Comparison of ENCODE assay signal across 7 cellular contexts in genomic region chr18:59957957-59958356, GRCh38. TPM values are rescaled to one million over a fixed set of nuclear protein-coding genes. Genes with fewer than 3 reads are reported as not detected.
DNase-seq lines count a peak whose midpoint lies in the region; ATAC-seq and TF ChIP-seq lines count a peak whose summit lies in the region.

No MANE protein-coding gene starts in this region.

- H3K4me1 ChIP-seq in thymus (ENCODE audit: control insufficient read depth, insufficient read depth, low read length) = peaks cover 26% of the 10 kb centered on the region

- ATAC-seq in GM18511 (IDR thresholded peaks at IDR 0.05; ENCODE audit: unreplicated experiment) (peak; percentile 56), HG03354 (IDR thresholded peaks at IDR 0.05; ENCODE audit: poor library complexity, severe bottlenecking, unreplicated experiment) (peak; percentile 35)

- peak overlapping the region; percentile 32 for H3K27ac ChIP-seq in thymus (ENCODE audit: low read depth)

- H3K9me3 ChIP-seq in thymus (ENCODE audit: control insufficient read depth) = no peaks in the 10 kb centered on the region

- DNase-seq in NCI-H510A (lab: John Stamatoyannopoulos, UW) = peak; percentile 96
- DNase-seq in cerebellum (ENCODE audit: low spot score) = peak; percentile 20
- DNase-seq in GM10266 (ENCODE audit: extremely low spot score) = no peak
- DNase-seq in medulla oblongata (ENCODE audit: extremely low spot score) = no peak

- 3% methylated on average over 2 of the region's 2 CpGs for WGBS in thymus

- no peak overlapping the region for H3K4me3 ChIP-seq in thymus (ENCODE audit: low read length)

- no peaks in the 10 kb centered on the region for H3K27me3 ChIP-seq in thymus (ENCODE audit: control insufficient read depth, insufficient read depth)

- no peak for TF ChIP-seq CTCF in GM10266 (IDR thresholded peaks at IDR 0.05; ENCODE audit: control insufficient read depth, insufficient read depth, low read depth, missing control alignments)

- no peaks in the 10 kb centered on the region for H3K36me3 ChIP-seq in thymus (ENCODE audit: control insufficient read depth, insufficient read depth)

RNA-seq across cellular contexts. Expression of gene PMAIP1, which starts 58.2 kb away (rescaled TPM):
- total RNA-seq in cerebellum = 2.4 TPM
- polyA plus RNA-seq in thymus = 20.0 TPM

Comparison
In these comparisons a context has a peak if more than half of its experiments do, and no peak if none do; other contexts are left out.
1. DNase-seq: peak in NCI-H510A (single experiment) and cerebellum (single experiment); none in GM10266 (single experiment) and medulla oblongata (single experiment).